ENCODE assay signal across 1 cellular context in the genomic region with DNA sequence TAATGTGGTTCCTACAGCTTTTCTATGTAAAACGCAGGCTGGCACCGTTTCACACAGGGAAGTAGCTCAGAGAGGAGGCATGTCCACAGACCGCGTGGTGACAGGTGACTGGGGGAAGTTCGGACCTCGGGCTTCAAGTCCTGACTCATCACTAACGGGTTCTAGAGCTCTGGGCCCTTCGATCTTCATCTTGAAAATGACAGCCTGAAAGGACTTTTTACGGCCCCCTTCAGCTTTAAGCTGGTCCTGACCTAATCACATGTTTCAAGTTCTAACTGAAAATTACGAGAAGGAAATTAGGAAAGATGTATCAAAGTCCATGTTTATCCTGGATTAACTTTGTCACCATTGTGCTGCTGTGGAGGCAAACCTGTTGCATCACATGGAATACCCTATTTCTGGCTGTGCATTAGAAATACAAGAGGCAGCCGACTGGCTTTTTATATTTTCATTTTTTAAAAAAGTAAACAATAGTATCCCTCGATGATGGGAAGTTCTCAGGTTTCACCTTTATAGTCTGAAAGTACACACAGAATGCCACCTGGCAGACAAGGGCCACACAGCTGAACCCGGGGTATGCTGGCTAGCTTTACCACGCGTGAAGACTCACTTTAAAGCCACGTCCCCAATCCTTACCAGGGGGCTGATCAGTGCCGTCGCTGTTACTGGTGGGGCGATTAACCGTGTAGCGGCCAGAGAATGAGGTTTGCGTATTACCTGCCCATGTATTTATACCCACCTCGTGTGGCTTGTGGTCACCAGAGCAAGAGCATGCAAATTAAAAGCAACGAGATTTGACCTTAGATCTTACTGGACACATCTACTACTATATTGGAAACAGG.
TF ChIP-seq lines count a peak whose summit lies in the region.

No MANE protein-coding gene starts in this region.

TF ChIP-seq in HepG2, 621 proteins besides CTCF, POLR2A, EP300 and RAD21 (continued from another document and continues in another):
- TF ChIP-seq, protein P1, sequence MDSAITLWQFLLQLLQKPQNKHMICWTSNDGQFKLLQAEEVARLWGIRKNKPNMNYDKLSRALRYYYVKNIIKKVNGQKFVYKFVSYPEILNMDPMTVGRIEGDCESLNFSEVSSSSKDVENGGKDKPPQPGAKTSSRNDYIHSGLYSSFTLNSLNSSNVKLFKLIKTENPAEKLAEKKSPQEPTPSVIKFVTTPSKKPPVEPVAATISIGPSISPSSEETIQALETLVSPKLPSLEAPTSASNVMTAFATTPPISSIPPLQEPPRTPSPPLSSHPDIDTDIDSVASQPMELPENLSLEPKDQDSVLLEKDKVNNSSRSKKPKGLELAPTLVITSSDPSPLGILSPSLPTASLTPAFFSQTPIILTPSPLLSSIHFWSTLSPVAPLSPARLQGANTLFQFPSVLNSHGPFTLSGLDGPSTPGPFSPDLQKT (CRISPR knock-in tag; IDR thresholded peaks at IDR 0.05; ENCODE audit: borderline replicate concordance): no peak
- TF ChIP-seq MAFK (conservative IDR thresholded peaks at IDR 0.05 in 1 of 2, IDR thresholded peaks at IDR 0.05 in 1 of 2; ENCODE audit: low read length in 2 of 2) (peak; percentile 73 to 87), GATA4 (IDR thresholded peaks at IDR 0.05; ENCODE audit: borderline replicate concordance, low read depth) (peak; percentile 85; the same call in 1 of the 2 replicates), ZFP62 (CRISPR knock-in tag; IDR thresholded peaks at IDR 0.05) (no peak), IRF1 (CRISPR knock-in tag; IDR thresholded peaks at IDR 0.05; ENCODE audit: low read depth) (no peak), CEBPG (CRISPR knock-in tag; IDR thresholded peaks at IDR 0.05) (peak; percentile 98), ZBTB14 (CRISPR knock-in tag; IDR thresholded peaks at IDR 0.05) (no peak), KAT2B (IDR thresholded peaks at IDR 0.05; ENCODE audit: borderline replicate concordance, low read depth, low read length) (no peak), SIN3B (IDR thresholded peaks at IDR 0.05; ENCODE audit: low read length) (no peak), ZBTB38 (CRISPR knock-in tag; IDR thresholded peaks at IDR 0.05) (no peak), HINFP (CRISPR knock-in tag; IDR thresholded peaks at IDR 0.05; ENCODE audit: low read depth) (no peak), TFE3 (CRISPR knock-in tag; IDR thresholded peaks at IDR 0.05) (peak; percentile 97), FIP1L1 (IDR thresholded peaks at IDR 0.05; ENCODE audit: borderline replicate concordance, insufficient read depth, low read depth, low read length) (no peak), ZNF430 (CRISPR knock-in tag; IDR thresholded peaks at IDR 0.05) (peak; percentile 65; the same call in 1 of the 2 replicates), FOXJ3 (CRISPR knock-in tag; IDR thresholded peaks at IDR 0.05; ENCODE audit: borderline replicate concordance) (peak; percentile 98), ZFP41 (CRISPR knock-in tag; IDR thresholded peaks at IDR 0.05; ENCODE audit: borderline replicate concordance) (no peak), SKI (IDR thresholded peaks at IDR 0.05; ENCODE audit: partially characterized antibody) (peak; percentile 69), ZNF160 (CRISPR knock-in tag; IDR thresholded peaks at IDR 0.05) (no peak; the same call in 1 of the 2 replicates), FOXA1 (IDR thresholded peaks at IDR 0.05) (peak; percentile 77), FOXA1 (CRISPR knock-in tag; IDR thresholded peaks at IDR 0.05) (peak; percentile 99), ZNF260 (CRISPR knock-in tag; IDR thresholded peaks at IDR 0.05; ENCODE audit: borderline replicate concordance, low read depth) (no peak), ZBTB2 (CRISPR knock-in tag; IDR thresholded peaks at IDR 0.05; ENCODE audit: low read depth) (no peak), CREBL2 (CRISPR knock-in tag; IDR thresholded peaks at IDR 0.05; ENCODE audit: borderline replicate concordance) (no peak), KMT2B (CRISPR knock-in tag; IDR thresholded peaks at IDR 0.05) (peak; percentile 48; the same call in 1 of the 2 replicates), ATF2 (CRISPR knock-in tag; IDR thresholded peaks at IDR 0.05) (peak; percentile 90), KLF13 (CRISPR knock-in tag; IDR thresholded peaks at IDR 0.05) (no peak), NR1H2 (CRISPR knock-in tag; IDR thresholded peaks at IDR 0.05; ENCODE audit: borderline replicate concordance, low read depth) (no peak), ZBTB42 (CRISPR knock-in tag; IDR thresholded peaks at IDR 0.05) (no peak)
- TF ChIP-seq, protein P2, sequence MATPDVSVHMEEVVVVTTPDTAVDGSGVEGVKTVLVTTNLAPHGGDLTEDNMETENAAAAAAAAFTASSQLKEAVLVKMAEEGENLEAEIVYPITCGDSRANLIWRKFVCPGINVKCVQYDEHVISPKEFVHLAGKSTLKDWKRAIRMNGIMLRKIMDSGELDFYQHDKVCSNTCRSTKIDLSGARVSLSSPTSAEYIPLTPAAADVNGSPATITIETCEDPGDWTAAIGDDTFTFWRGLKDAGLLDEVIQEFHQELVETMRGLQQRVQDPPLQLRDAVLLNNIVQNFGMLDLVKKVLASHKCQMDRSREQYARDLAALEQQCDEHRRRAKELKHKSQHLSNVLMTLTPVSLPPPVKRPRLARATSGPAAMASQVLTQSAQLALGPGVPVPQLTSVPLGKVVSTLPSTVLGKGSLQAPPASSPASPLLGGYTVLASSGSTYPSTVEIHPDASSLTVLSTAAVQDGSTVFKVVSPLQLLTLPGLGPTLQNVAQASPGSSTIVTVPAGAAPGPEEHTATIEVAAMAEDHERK (CRISPR knock-in tag; IDR thresholded peaks at IDR 0.05; ENCODE audit: low read depth): no peak
- TF ChIP-seq, protein P3, sequence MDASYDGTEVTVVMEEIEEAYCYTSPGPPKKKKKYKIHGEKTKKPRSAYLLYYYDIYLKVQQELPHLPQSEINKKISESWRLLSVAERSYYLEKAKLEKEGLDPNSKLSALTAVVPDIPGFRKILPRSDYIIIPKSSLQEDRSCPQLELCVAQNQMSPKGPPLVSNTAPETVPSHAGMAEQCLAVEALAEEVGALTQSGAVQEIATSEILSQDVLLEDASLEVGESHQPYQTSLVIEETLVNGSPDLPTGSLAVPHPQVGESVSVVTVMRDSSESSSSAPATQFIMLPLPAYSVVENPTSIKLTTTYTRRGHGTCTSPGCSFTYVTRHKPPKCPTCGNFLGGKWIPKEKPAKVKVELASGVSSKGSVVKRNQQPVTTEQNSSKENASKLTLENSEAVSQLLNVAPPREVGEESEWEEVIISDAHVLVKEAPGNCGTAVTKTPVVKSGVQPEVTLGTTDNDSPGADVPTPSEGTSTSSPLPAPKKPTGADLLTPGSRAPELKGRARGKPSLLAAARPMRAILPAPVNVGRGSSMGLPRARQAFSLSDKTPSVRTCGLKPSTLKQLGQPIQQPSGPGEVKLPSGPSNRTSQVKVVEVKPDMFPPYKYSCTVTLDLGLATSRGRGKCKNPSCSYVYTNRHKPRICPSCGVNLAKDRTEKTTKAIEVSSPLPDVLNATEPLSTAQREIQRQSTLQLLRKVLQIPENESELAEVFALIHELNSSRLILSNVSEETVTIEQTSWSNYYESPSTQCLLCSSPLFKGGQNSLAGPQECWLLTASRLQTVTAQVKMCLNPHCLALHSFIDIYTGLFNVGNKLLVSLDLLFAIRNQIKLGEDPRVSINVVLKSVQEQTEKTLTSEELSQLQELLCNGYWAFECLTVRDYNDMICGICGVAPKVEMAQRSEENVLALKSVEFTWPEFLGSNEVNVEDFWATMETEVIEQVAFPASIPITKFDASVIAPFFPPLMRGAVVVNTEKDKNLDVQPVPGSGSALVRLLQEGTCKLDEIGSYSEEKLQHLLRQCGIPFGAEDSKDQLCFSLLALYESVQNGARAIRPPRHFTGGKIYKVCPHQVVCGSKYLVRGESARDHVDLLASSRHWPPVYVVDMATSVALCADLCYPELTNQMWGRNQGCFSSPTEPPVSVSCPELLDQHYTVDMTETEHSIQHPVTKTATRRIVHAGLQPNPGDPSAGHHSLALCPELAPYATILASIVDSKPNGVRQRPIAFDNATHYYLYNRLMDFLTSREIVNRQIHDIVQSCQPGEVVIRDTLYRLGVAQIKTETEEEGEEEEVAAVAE (CRISPR knock-in tag; IDR thresholded peaks at IDR 0.05; ENCODE audit: borderline replicate concordance): peak; percentile 44; the same call in 1 of the 2 replicates
- TF ChIP-seq, protein P4, sequence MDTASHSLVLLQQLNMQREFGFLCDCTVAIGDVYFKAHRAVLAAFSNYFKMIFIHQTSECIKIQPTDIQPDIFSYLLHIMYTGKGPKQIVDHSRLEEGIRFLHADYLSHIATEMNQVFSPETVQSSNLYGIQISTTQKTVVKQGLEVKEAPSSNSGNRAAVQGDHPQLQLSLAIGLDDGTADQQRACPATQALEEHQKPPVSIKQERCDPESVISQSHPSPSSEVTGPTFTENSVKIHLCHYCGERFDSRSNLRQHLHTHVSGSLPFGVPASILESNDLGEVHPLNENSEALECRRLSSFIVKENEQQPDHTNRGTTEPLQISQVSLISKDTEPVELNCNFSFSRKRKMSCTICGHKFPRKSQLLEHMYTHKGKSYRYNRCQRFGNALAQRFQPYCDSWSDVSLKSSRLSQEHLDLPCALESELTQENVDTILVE (CRISPR knock-in tag; IDR thresholded peaks at IDR 0.05): peak; percentile 82
- TF ChIP-seq, protein P5, sequence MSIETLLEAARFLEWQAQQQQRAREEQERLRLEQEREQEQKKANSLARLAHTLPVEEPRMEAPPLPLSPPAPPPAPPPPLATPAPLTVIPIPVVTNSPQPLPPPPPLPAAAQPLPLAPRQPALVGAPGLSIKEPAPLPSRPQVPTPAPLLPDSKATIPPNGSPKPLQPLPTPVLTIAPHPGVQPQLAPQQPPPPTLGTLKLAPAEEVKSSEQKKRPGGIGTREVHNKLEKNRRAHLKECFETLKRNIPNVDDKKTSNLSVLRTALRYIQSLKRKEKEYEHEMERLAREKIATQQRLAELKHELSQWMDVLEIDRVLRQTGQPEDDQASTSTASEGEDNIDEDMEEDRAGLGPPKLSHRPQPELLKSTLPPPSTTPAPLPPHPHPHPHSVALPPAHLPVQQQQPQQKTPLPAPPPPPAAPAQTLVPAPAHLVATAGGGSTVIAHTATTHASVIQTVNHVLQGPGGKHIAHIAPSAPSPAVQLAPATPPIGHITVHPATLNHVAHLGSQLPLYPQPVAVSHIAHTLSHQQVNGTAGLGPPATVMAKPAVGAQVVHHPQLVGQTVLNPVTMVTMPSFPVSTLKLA (IDR thresholded peaks at IDR 0.05): 0 out of 2 replicates have a peak, but pooled peaks have one; percentile 25
